ENCODE assay signal across 11 cellular contexts in the genomic region with DNA sequence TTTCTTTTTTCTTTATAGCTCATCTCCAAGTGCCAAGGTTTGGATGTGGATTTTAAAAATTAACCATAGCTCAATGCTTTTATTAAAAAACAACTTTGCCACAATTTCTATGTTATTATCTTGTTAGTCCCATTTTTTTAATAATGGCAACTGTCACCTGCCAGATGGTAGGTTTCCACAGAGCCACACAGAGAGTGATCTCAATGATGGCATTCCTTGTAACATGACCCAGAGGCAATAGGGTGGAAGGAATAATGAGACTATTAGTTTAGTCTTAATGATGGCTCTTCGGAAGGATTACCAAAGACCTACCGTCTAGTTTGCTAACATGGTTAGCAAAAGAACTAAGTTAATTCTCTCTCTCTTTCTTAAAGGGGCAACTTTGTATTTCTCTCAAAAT.
"Had no signal": no experiment of that assay in that cellular context is flagged by ENCODE, and none has a peak within 500 bp of the region (broad histone marks: within the 10 kb centered on the region; RNA-seq: fewer than 3 reads in every experiment).

No MANE protein-coding gene starts in this region.

- H3K27ac Mint-ChIP-seq: activated naive CD8-positive, alpha-beta T cell treated with anti-CD3 and anti-CD28 coated beads, Interleukin-2, amount 50 U/mL, for 24 hours; activated T-helper 1 cell treated with anti-CD3 and anti-CD28 coated beads, Interleukin-12 subunit alpha, Interleukin-12 subunit beta, Interleukin-2, Interleukin-4 antibody, amounts not matched to agents 30 ng/mL and 10 ng/mL and 1 ng/mL, durations not matched to agents 14 hours and 24 hours and 36 hours; mesothelial cell of epicardium; stimulated activated effector memory CD8-positive, alpha-beta T cell treated with anti-CD3 and anti-CD28 coated beads, Interleukin-12 subunit alpha, Interleukin-12 subunit beta, amount 100 ng/mL, for 72 hours had no signal

- H3K4me3 Mint-ChIP-seq: activated naive CD8-positive, alpha-beta T cell treated with anti-CD3 and anti-CD28 coated beads, Interleukin-2, amount 50 U/mL, for 24 hours; activated T-helper 1 cell treated with anti-CD3 and anti-CD28 coated beads, Interleukin-12 subunit alpha, Interleukin-12 subunit beta, Interleukin-2, Interleukin-4 antibody, amounts not matched to agents 30 ng/mL and 10 ng/mL and 1 ng/mL, durations not matched to agents 14 hours and 24 hours and 36 hours; mesothelial cell of epicardium; stimulated activated effector memory CD8-positive, alpha-beta T cell treated with anti-CD3 and anti-CD28 coated beads, Interleukin-12 subunit alpha, Interleukin-12 subunit beta, amount 100 ng/mL, for 72 hours had no signal

- DNase-seq: activated CD4-positive, CD25-positive, alpha-beta regulatory T cell treated with anti-CD3 and anti-CD28 coated beads, Interleukin-2, amount 50 U/mL, for 72 hours; activated naive CD4-positive, alpha-beta T cell treated with Interleukin-2 at 50 U/mL for 16 hours; activated naive CD8-positive, alpha-beta T cell treated with anti-CD3 and anti-CD28 coated beads, Interleukin-2, amount 50 U/mL, for 24 hours; aorta; erythroblast; left colon; retina; tibial artery had no signal

- H3K27me3 Mint-ChIP-seq: activated naive CD8-positive, alpha-beta T cell treated with anti-CD3 and anti-CD28 coated beads, Interleukin-2, amount 50 U/mL, for 24 hours had no signal

- ATAC-seq: activated naive CD8-positive, alpha-beta T cell treated with anti-CD3 and anti-CD28 coated beads, Interleukin-2, amount 50 U/mL, for 24 hours; left colon; stimulated activated effector memory CD8-positive, alpha-beta T cell treated with anti-CD3 and anti-CD28 coated beads, Interleukin-12 subunit alpha, Interleukin-12 subunit beta, amount 100 ng/mL, for 72 hours had no signal

- H3K9me3 Mint-ChIP-seq: activated naive CD8-positive, alpha-beta T cell treated with anti-CD3 and anti-CD28 coated beads, Interleukin-2, amount 50 U/mL, for 24 hours; activated T-helper 1 cell treated with anti-CD3 and anti-CD28 coated beads, Interleukin-12 subunit alpha, Interleukin-12 subunit beta, Interleukin-2, Interleukin-4 antibody, amounts not matched to agents 30 ng/mL and 10 ng/mL and 1 ng/mL, durations not matched to agents 14 hours and 24 hours and 36 hours; stimulated activated effector memory CD8-positive, alpha-beta T cell treated with anti-CD3 and anti-CD28 coated beads, Interleukin-12 subunit alpha, Interleukin-12 subunit beta, amount 100 ng/mL, for 72 hours had no signal
